ENCODE assay signal across 22 cellular contexts in the genomic region with DNA sequence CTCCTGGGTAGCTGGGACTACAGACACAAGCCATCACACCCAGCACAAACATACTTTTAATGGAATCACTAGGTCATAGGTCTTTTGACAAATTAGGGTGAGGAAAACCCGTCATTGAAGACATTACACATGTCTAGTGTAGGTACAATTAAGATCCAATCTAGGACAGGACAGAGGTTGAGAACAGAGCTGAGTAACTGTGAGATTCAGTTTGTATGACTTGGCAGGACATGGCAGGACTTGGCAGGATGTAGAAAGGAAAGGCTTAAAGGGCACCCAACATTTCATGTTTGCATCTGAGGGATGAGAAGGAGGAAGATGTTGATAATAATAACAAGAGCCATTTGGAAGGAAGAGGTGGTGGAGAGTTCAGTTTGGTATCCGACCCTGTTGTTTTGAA.
DNase-seq lines count a peak whose midpoint lies in the region; ATAC-seq, FAIRE-seq and TF ChIP-seq lines count a peak whose summit lies in the region.
"Had no signal": no experiment of that assay in that cellular context is flagged by ENCODE, and none has a peak within 500 bp of the region (broad histone marks: within the 10 kb centered on the region; RNA-seq: fewer than 3 reads in every experiment).

No MANE protein-coding gene starts in this region.

- TF ChIP-seq CTCF in LNCaP clone FGC (IDR thresholded peaks at IDR 0.05; ENCODE audit: control insufficient read depth, extremely low read depth, insufficient read depth) (no peak), VCaP (conservative IDR thresholded peaks at IDR 0.05) (no peak), bronchial epithelial cell (IDR thresholded peaks at IDR 0.05; ENCODE audit: insufficient read depth, low read length, severe bottlenecking) (no peak), prostate gland (IDR thresholded peaks at IDR 0.05) (no peak)

- 21% methylated on average over 2 of the region's 2 CpGs for WGBS in prostate gland

- TF ChIP-seq POLR2A in prostate gland (IDR thresholded peaks at IDR 0.05) = no peak

- ATAC-seq in HG03469 (IDR thresholded peaks at IDR 0.05; ENCODE audit: unreplicated experiment) = no peak
- ATAC-seq: GM12878, GM23338, HCT116 had no signal

- intact Hi-C loops in prostate gland (cut with DNase I) = no loop called here

- H3K27me3 ChIP-seq in bronchial epithelial cell (ENCODE audit: control insufficient read depth, insufficient read depth, low read length) (no peaks in the 10 kb centered on the region), prostate gland (replicated peaks; ENCODE audit: insufficient read depth) (no peaks in the 10 kb centered on the region)
- H3K27me3 ChIP-seq: BLaER1 had no signal

- H3K27ac ChIP-seq in VCaP = peak overlapping the region; percentile 53
- H3K27ac ChIP-seq in prostate gland = no peak overlapping the region
- H3K27ac ChIP-seq: BLaER1, C4-2B had no signal

- H3K4me1 ChIP-seq in prostate gland (replicated peaks) = no peaks in the 10 kb centered on the region
- H3K4me1 ChIP-seq: BLaER1 had no signal

- H3K4me3 ChIP-seq in LNCaP clone FGC (ENCODE audit: low read depth, low read length) (no peak overlapping the region), bronchial epithelial cell (ENCODE audit: low read depth, low read length) (no peak overlapping the region), prostate gland (no peak overlapping the region)
- H3K4me3 ChIP-seq: BLaER1, GM12878, GM23338 had no signal

- peak; percentile 91 for DNase-seq in LNCaP clone FGC (ENCODE audit: low read depth)
- DNase-seq in bronchial epithelial cell (ENCODE audit: low read depth) = peak; percentile 5
- DNase-seq in prostate gland (ENCODE audit: low spot score) = peak; percentile 38
- no peak for DNase-seq in MV-4-11 (lab: John Stamatoyannopoulos, UW)
- no peak for DNase-seq in activated CD4-positive, CD25-positive, alpha-beta regulatory T cell treated with anti-CD3 and anti-CD28 coated beads, Interleukin-2, amount 50 U/mL, for 72 hours
- DNase-seq: CD4-positive, CD25-positive, alpha-beta regulatory T cell; CD8-positive, alpha-beta memory T cell; DMS 273 treated with DMSO at 0.1 percent for 48 hours; DMS79; EL; GDM1; H9 had no signal

- FAIRE-seq in bronchial epithelial cell (lab: Jason Lieb, UNC) = peak; percentile 66
- FAIRE-seq: A204.1, D721Med, GM12878, GM19239 had no signal

- H3K36me3 ChIP-seq in bronchial epithelial cell (ENCODE audit: control insufficient read depth, insufficient read depth, low read length) (no peaks in the 10 kb centered on the region), prostate gland (no peaks in the 10 kb centered on the region)
- H3K36me3 ChIP-seq: BLaER1 had no signal

- no peaks in the 10 kb centered on the region for H3K9me3 ChIP-seq in prostate gland
- H3K9me3 ChIP-seq: BLaER1 had no signal

Comparison
In these comparisons a context has a peak if more than half of its experiments do, and no peak if none do; other contexts are left out.
1. DNase-seq: peak in LNCaP clone FGC (single experiment), bronchial epithelial cell (single experiment) and prostate gland (single experiment); none in MV-4-11 (single experiment) and activated CD4-positive, CD25-positive, alpha-beta regulatory T cell treated with anti-CD3 and anti-CD28 coated beads, Interleukin-2, amount 50 U/mL, for 72 hours (single experiment).